ENCODE assay signal across 11 cellular contexts in genomic region chr2:238727585-238728321, GRCh38.
DNase-seq lines count a peak whose midpoint lies in the region; ATAC-seq and TF ChIP-seq lines count a peak whose summit lies in the region.
"Had no signal": no experiment of that assay in that cellular context is flagged by ENCODE, and none has a peak within 500 bp of the region (broad histone marks: within the 10 kb centered on the region; RNA-seq: fewer than 3 reads in every experiment).

No MANE protein-coding gene starts in this region.

- peak; percentile 18 for ATAC-seq in left lung
- no peak for ATAC-seq in HG03280 (IDR thresholded peaks at IDR 0.05; ENCODE audit: unreplicated experiment)
- ATAC-seq in GM18511 (IDR thresholded peaks at IDR 0.05; ENCODE audit: unreplicated experiment) = no peak

- H2AFZ ChIP-seq in mammary epithelial cell (ENCODE audit: low read depth, low read length) (peak overlapping the region; percentile 70), smooth muscle cell (ENCODE audit: low read depth) (no peak overlapping the region)

- in situ Hi-C loops in mammary epithelial cell (cut with MboI; ENCODE audit: low sequenced_read_pairs in 2 of 2) = no loop called here

- H3K36me3 ChIP-seq in mammary epithelial cell (ENCODE audit: insufficient read depth, low read length) (no peaks in the 10 kb centered on the region), left lung (no peaks in the 10 kb centered on the region), smooth muscle cell (ENCODE audit: low read depth) (no peaks in the 10 kb centered on the region)

- H4K20me1 ChIP-seq in mammary epithelial cell (ENCODE audit: insufficient read depth, low read length) (no peaks in the 10 kb centered on the region), smooth muscle cell (ENCODE audit: low read depth) (no peaks in the 10 kb centered on the region)

- H3K4me3 ChIP-seq in mammary epithelial cell (replicated peaks in 1 of 3; ENCODE audit: insufficient read depth in 1 of 3, low read depth in 2 of 3, low read length in 3 of 3) (peak overlapping the region in 1 of 3 experiments; percentile 15), left lung (no peak overlapping the region), smooth muscle cell (no peak overlapping the region)

- TF ChIP-seq CTCF in mammary epithelial cell (conservative IDR thresholded peaks at IDR 0.05 in 1 of 2, IDR thresholded peaks at IDR 0.05 in 1 of 2; ENCODE audit: extremely low read depth in 1 of 2, insufficient read depth in 1 of 2, low read depth in 1 of 2, low read length in 2 of 2) (no peak), left lung (IDR thresholded peaks at IDR 0.05) (no peak), smooth muscle cell (IDR thresholded peaks at IDR 0.05; ENCODE audit: borderline replicate concordance, insufficient read depth, poor library complexity, severe bottlenecking) (no peak)

- 43% methylated on average over 10 of the region's 10 CpGs for WGBS in mammary epithelial cell (ENCODE audit: low coverage, missing lambda C conversion rate)
- WGBS in smooth muscle cell (ENCODE audit: low lambda C conversion rate) = 77% methylated on average over 10 of the region's 10 CpGs

- peak overlapping the region; percentile 63 for H3K9ac ChIP-seq in mammary epithelial cell (ENCODE audit: insufficient read depth, low read length)
- no peak overlapping the region for H3K9ac ChIP-seq in smooth muscle cell (ENCODE audit: low read depth)

- H3F3A ChIP-seq in smooth muscle cell (ENCODE audit: low read depth) = peaks cover 7% of the 10 kb centered on the region

- H3K27ac ChIP-seq in mammary epithelial cell (ENCODE audit: insufficient read depth, low read depth, low read length) (peak overlapping the region; percentile 96), left lung (peak overlapping the region; percentile 9 to 73), smooth muscle cell (ENCODE audit: low read depth) (peak overlapping the region; percentile 57)

- H3K4me2 ChIP-seq in mammary epithelial cell (ENCODE audit: insufficient read depth, low read depth, low read length) (peak overlapping the region; percentile 80), smooth muscle cell (peak overlapping the region; percentile 76)

- DNase-seq in EL (peak; percentile 79), mammary epithelial cell (no peak), left lung (no peak), smooth muscle cell (lab: John Stamatoyannopoulos, UW; ENCODE audit: unreplicated experiment) (no peak), T-helper 1 cell (no peak)
- DNase-seq in stimulated activated CD4-positive, alpha-beta T cell treated with anti-CD3 and anti-CD28 coated beads, Interleukin-2, amount 100 ng/mL, for 24 hours = no peak
- DNase-seq: activated CD4-positive, alpha-beta T cell treated with anti-CD3 and anti-CD28 coated beads for 4 hours; CD4-positive, CD25-positive, alpha-beta regulatory T cell; nucleus accumbens had no signal

- H3K4me1 ChIP-seq in mammary epithelial cell (ENCODE audit: insufficient read depth, low read length) (peaks cover 44% of the 10 kb centered on the region), left lung (no peaks in the 10 kb centered on the region), smooth muscle cell (ENCODE audit: low read depth) (peaks cover 4% of the 10 kb centered on the region)

- H3K27me3 ChIP-seq in mammary epithelial cell (ENCODE audit: insufficient read depth, low read length) (no peaks in the 10 kb centered on the region), left lung (no peaks in the 10 kb centered on the region), smooth muscle cell (ENCODE audit: low read depth) (peaks cover 4% of the 10 kb centered on the region)

- H3K9me3 ChIP-seq in mammary epithelial cell (replicated peaks; ENCODE audit: insufficient read depth, low read length) (no peaks in the 10 kb centered on the region), left lung (peaks cover 0 to 2% of the 10 kb centered on the region in 2 donors), smooth muscle cell (replicated peaks; ENCODE audit: low read depth) (no peaks in the 10 kb centered on the region)

- BruUV-seq in mammary epithelial cell (replicated peaks; lab: Mats Ljungman, UMichigan) = no TSS peak

- dilution Hi-C loops in mammary epithelial cell (cut with HindIII; ENCODE audit: low sequenced_read_pairs) = loop anchor here (10.0 kb wide), 1 partner anchor 93 kb away; no protein-coding TSS in a partner anchor

- CTCF ChIA-PET in mammary epithelial cell (lab: Charles Lee; ENCODE audit: low non-redundant PET) = no interaction called here

- H3K79me2 ChIP-seq in mammary epithelial cell (ENCODE audit: insufficient read depth, low read length) = no peaks in the 10 kb centered on the region
- no peaks in the 10 kb centered on the region for H3K79me2 ChIP-seq in smooth muscle cell (ENCODE audit: low read depth)

- intact Hi-C loops in mammary epithelial cell (cut with micrococcal nuclease) (no loop called here), left lung (cut with DNase I) (no loop called here)

Comparison
In these comparisons a context has a peak if more than half of its experiments do, and no peak if none do; other contexts are left out.
1. H3K27ac ChIP-seq: peak in every context shown above with its lines; median percentile 96 in mammary epithelial cell; 57 in smooth muscle cell; 41 in left lung.